8 cellular contexts compared by ENCODE assay signal in genomic region chr6:30529349-30529875, GRCh38. TPM values are rescaled to one million over a fixed set of nuclear protein-coding genes. Genes with fewer than 3 reads are reported as not detected.
A peak's percentile ranks its signal among the peaks of the same experiment; 100 is the strongest.
DNase-seq lines count a peak whose midpoint lies in the region; ATAC-seq, FAIRE-seq and TF ChIP-seq lines count a peak whose summit lies in the region.
"Not testable (repeated sequence)": the region's sequence is repeated elsewhere in the genome, so short reads cannot be mapped to it uniquely, and the experiment has no call there.

No MANE protein-coding gene starts in this region.

- peak; percentile 10 to 44; a peak in 1 of 4 replicates for TF ChIP-seq EP300 in GM12878 (IDR thresholded peaks at IDR 0.05; ENCODE audit: borderline replicate concordance in 1 of 2, control insufficient read depth in 1 of 2, low read depth in 2 of 2, low read length in 2 of 2)

- H3K9ac ChIP-seq in GM12878 (ENCODE audit: control insufficient read depth, insufficient read depth, low read length) = not testable (repeated sequence)

- H2AFZ ChIP-seq in GM12878 (ENCODE audit: control insufficient read depth, low read depth, low read length) = peak overlapping the region; percentile 22; the same call in 1 of the 2 replicates

- intact Hi-C loops in GM12878 (cut with micrococcal nuclease; ENCODE audit: unreplicated experiment) = loop anchor here (2.0 kb wide), 1 partner anchor 21 kb away; no protein-coding TSS in a partner anchor

- H3K27ac ChIP-seq in GM12878 (ENCODE audit: control insufficient read depth, insufficient read depth) = peak overlapping the region; percentile 80

- not testable (repeated sequence) for TF ChIP-seq CTCF in GM10248 (IDR thresholded peaks at IDR 0.05; ENCODE audit: control extremely low read depth, extremely low read depth, low read depth, missing control alignments); GM12878 (IDR thresholded peaks at IDR 0.05 in 2 of 3, conservative IDR thresholded peaks at IDR 0.05 in 1 of 3; ENCODE audit: control insufficient read depth in 2 of 3, extremely low read depth in 1 of 3, insufficient read depth in 1 of 3, low read depth in 3 of 3, low read length in 3 of 3); progenitor cell of endocrine pancreas (IDR thresholded peaks at IDR 0.05; ENCODE audit: unreplicated experiment)

- WGBS in GM12878 (ENCODE audit: insufficient coverage, insufficient replicate concordance, low lambda C conversion rate, missing lambda C conversion rate) = 41% methylated on average over 17 of the region's 17 CpGs

- H3K36me3 ChIP-seq in GM12878 (ENCODE audit: control insufficient read depth in 2 of 2, insufficient read depth in 2 of 2, low read length in 1 of 2) = not testable (repeated sequence)

- H3K36me3 Mint-ChIP-seq in progenitor cell of endocrine pancreas (ENCODE audit: insufficient read depth) = not testable (repeated sequence)

- POLR2A ChIA-PET in GM10248 (lab: Yijun Ruan, JAX) = interaction anchor here (0.8 to 1.7 kb wide), 5 partner anchors 10 to 39 kb away, joined by 3 to 12 read pairs (median 8); partner anchors contain the start of gene PRR3
- POLR2A ChIA-PET in GM12878 (lab: Charles Lee) = interaction anchor here (0.6 to 2.4 kb wide), 14 partner anchors 11 to 85 kb away, joined by 3 to 13 read pairs (median 4); no protein-coding TSS in a partner anchor

- not testable (repeated sequence) for H3K79me2 ChIP-seq in GM12878 (ENCODE audit: control insufficient read depth, insufficient read depth, low read length)

- in situ Hi-C loops in GM12878 (cut with MboI) = not testable (repeated sequence)

- H3K27ac Mint-ChIP-seq in progenitor cell of endocrine pancreas = peak overlapping the region; percentile 14
- peak overlapping the region; percentile 90 to 93 for H3K27ac Mint-ChIP-seq in stimulated activated naive CD8-positive, alpha-beta T cell treated with anti-CD3 and anti-CD28 coated beads, Interleukin-15, amount 100 ng/mL, for 72 hours

- not testable (repeated sequence) for H3K27me3 Mint-ChIP-seq in progenitor cell of endocrine pancreas; stimulated activated naive CD8-positive, alpha-beta T cell treated with anti-CD3 and anti-CD28 coated beads, Interleukin-15, amount 100 ng/mL, for 72 hours

- peak; percentile 49 for ATAC-seq in GM21367 (IDR thresholded peaks at IDR 0.05; ENCODE audit: unreplicated experiment)
- ATAC-seq in HG03432 (IDR thresholded peaks at IDR 0.05; ENCODE audit: unreplicated experiment) = peak; percentile 32
- peak; percentile 79 for ATAC-seq in GM12878
- peak; percentile 79 for ATAC-seq in stimulated activated naive CD8-positive, alpha-beta T cell treated with anti-CD3 and anti-CD28 coated beads, Interleukin-15, amount 100 ng/mL, for 72 hours

- CTCF ChIA-PET in GM10248 (lab: Yijun Ruan, JAX) = interaction anchor here (0.8 to 7.2 kb wide), 11 partner anchors 12 to 558 kb away, joined by 3 to 160 read pairs (median 6); no protein-coding TSS in a partner anchor
- CTCF ChIA-PET in GM12878 (lab: Yijun Ruan, JAX) = interaction anchor here (0.7 to 7.5 kb wide), 10 partner anchors 13 to 46 kb away, joined by 3 to 199 read pairs (median 8); no protein-coding TSS in a partner anchor

- SMC1A ChIA-PET in GM12878 (lab: Charles Lee; ENCODE audit: uncharacterized antibody, unreplicated experiment) = interaction anchor here (0.9 to 7.4 kb wide), 10 partner anchors 12 to 45 kb away, joined by 3 to 123 read pairs (median 10); no protein-coding TSS in a partner anchor

- TF ChIP-seq RAD21 in GM12878 (IDR thresholded peaks at IDR 0.05; ENCODE audit: insufficient read depth, low read depth, low read length) = not testable (repeated sequence)

- not testable (repeated sequence) for FAIRE-seq in GM12878 (lab: Jason Lieb, UNC)

- RAD21 ChIA-PET in GM12878 (lab: Charles Lee; ENCODE audit: unreplicated experiment) = interaction anchor here (0.6 to 5.2 kb wide), 14 partner anchors 11 to 384 kb away, joined by 3 to 77 read pairs (median 4); partner anchors contain the start of gene MRPS18B

- BruUV-seq in GM12878 (replicated peaks; lab: Mats Ljungman, UMichigan) = not testable (repeated sequence)

- H3K9me3 ChIP-seq in GM12878 (replicated peaks; ENCODE audit: control insufficient read depth, insufficient read depth, low read length) = not testable (repeated sequence)

- peak overlapping the region; percentile 59 for H3K4me2 ChIP-seq in GM12878 (ENCODE audit: control insufficient read depth, insufficient read depth)

- H3K4me1 Mint-ChIP-seq in progenitor cell of endocrine pancreas (ENCODE audit: low read depth) = not testable (repeated sequence)
- peaks cover 57% of the 10 kb centered on the region for H3K4me1 Mint-ChIP-seq in stimulated activated naive CD8-positive, alpha-beta T cell treated with anti-CD3 and anti-CD28 coated beads, Interleukin-15, amount 100 ng/mL, for 72 hours

- H3K4me3 ChIP-seq in GM12878 = not testable (repeated sequence)

- not testable (repeated sequence) for H3K4me3 Mint-ChIP-seq in progenitor cell of endocrine pancreas (ENCODE audit: low read depth)
- H3K4me3 Mint-ChIP-seq in stimulated activated naive CD8-positive, alpha-beta T cell treated with anti-CD3 and anti-CD28 coated beads, Interleukin-15, amount 100 ng/mL, for 72 hours = peak overlapping the region; percentile 24 to 52

- H3K27me3 ChIP-seq in GM12878 (replicated peaks in 1 of 2; ENCODE audit: control insufficient read depth in 2 of 2, insufficient read depth in 2 of 2, low read length in 1 of 2) = not testable (repeated sequence)

- DNase-seq in GM10248 (ENCODE audit: extremely low spot score) (peak; percentile 51), SIG-M5 treated with dmso at 0.1 percent for 504 hours (lab: John Stamatoyannopoulos, UW; ENCODE audit: unreplicated experiment) (peak; percentile 59), GM12878 (ENCODE audit: low read depth, low spot score) (peak; percentile 74)
- DNase-seq in activated CD8-positive, alpha-beta memory T cell treated with anti-CD3 and anti-CD28 coated beads, Interleukin-2, amount 50 U/mL, for 48 hours = peak; percentile 72
- DNase-seq in progenitor cell of endocrine pancreas (ENCODE audit: low spot score, unreplicated experiment) = not testable (repeated sequence)
- peak; percentile 46 to 61 for DNase-seq in stimulated activated naive CD8-positive, alpha-beta T cell treated with anti-CD3 and anti-CD28 coated beads, Interleukin-15, amount 100 ng/mL, for 72 hours

- H4K20me1 ChIP-seq in GM12878 (ENCODE audit: control insufficient read depth, insufficient read depth) = not testable (repeated sequence)

- not testable (repeated sequence) for H3K9me3 Mint-ChIP-seq in progenitor cell of endocrine pancreas (ENCODE audit: low read depth)
- peaks cover 4 to 24% of the 10 kb centered on the region in 2 donors for H3K9me3 Mint-ChIP-seq in stimulated activated naive CD8-positive, alpha-beta T cell treated with anti-CD3 and anti-CD28 coated beads, Interleukin-15, amount 100 ng/mL, for 72 hours

- peaks cover 33% of the 10 kb centered on the region for H3K4me1 ChIP-seq in GM12878 (ENCODE audit: control insufficient read depth, insufficient read depth, low read length)

- TF ChIP-seq POLR2A in GM12878 (IDR thresholded peaks at IDR 0.05; ENCODE audit: low read depth, low read length) = not testable (repeated sequence)

RNA-seq across cellular contexts. Expression of gene GNL1, which starts 26.9 kb away (rescaled TPM):
- 35.1 and 45.9 TPM in 2 replicates for total RNA-seq in GM12878 (2013; cell fraction: nucleolus; rRNA removed)
- total RNA-seq in GM12878 (2014; rRNA removed) (45.4 and 50.2 TPM in 2 replicates), GM12878 (2014; rRNA removed; fragmentation: Illumina TruSeq; extraction: Trizol) (30.6 and 30.7 TPM in 2 replicates), GM12878 (2021) (59.3 and 61.2 TPM in 2 replicates), progenitor cell of endocrine pancreas (75.2 and 81.9 TPM in 2 replicates)
- 16.8 TPM for polyA plus RNA-seq in GM12878 (2011; ENCODE audit: low read depth)
- polyA plus RNA-seq in GM12878 (2011; rRNA removed) (45.1 and 51.4 TPM in 2 replicates), GM12878 (2014; fragmentation: Illumina TruSeq; extraction: Trizol) (38.7 and 40.2 TPM in 2 replicates), GM12878 (2014; fragmentation: Nextera tagmentation; extraction: Ambion mirVana) (1 to 10 TPM in 1 of 2 experiments, under 1 TPM in 1; 0.18 to 1.4 TPM), GM12878 (2014; rRNA removed) (40.7 and 45.3 TPM in 2 replicates), GM12878 (2016; fragmentation: Nextera tagmentation; extraction: Ambion mirVana) (10 to 100 TPM; 50.6 to 64.5 TPM)
- 51.4 and 60.2 TPM in 2 replicates for polyA plus RNA-seq in GM12878 (2011; cell fraction: cytosol; rRNA removed)
- polyA plus RNA-seq in GM12878 (2011; cell fraction: nucleus; rRNA removed) = 56.1 and 63.3 TPM in 2 replicates
- 40.1 and 45.6 TPM in 2 replicates for polyA plus RNA-seq in GM12878 (2012)
- polyA minus RNA-seq in GM12878 (2011; rRNA and poly(A)+ RNA removed) = 29.0 and 43.8 TPM in 2 replicates
- polyA minus RNA-seq in GM12878 (2011; cell fraction: cytosol; rRNA and poly(A)+ RNA removed) = 16.2 and 17.4 TPM in 2 replicates
- 8.5 and 11.2 TPM in 2 replicates for polyA minus RNA-seq in GM12878 (2011; cell fraction: nucleus; rRNA and poly(A)+ RNA removed)

RNA-seq across cellular contexts. Expression of gene PRR3, which starts 27.7 kb away (rescaled TPM):
- 29.1 and 31.4 TPM in 2 replicates for total RNA-seq in GM12878 (2013; cell fraction: nucleolus; rRNA removed)
- total RNA-seq in GM12878 (2014; rRNA removed) (20.0 and 22.7 TPM in 2 replicates), GM12878 (2014; rRNA removed; fragmentation: Illumina TruSeq; extraction: Trizol) (18.5 and 19.2 TPM in 2 replicates), GM12878 (2021) (19.5 and 20.2 TPM in 2 replicates), progenitor cell of endocrine pancreas (16.6 and 19.7 TPM in 2 replicates)
- 7.4 TPM for polyA plus RNA-seq in GM12878 (2011; ENCODE audit: low read depth)
- polyA plus RNA-seq in GM12878 (2011; rRNA removed) (15.7 and 22.9 TPM in 2 replicates), GM12878 (2014; fragmentation: Illumina TruSeq; extraction: Trizol) (38.2 and 44.6 TPM in 2 replicates), GM12878 (2014; fragmentation: Nextera tagmentation; extraction: Ambion mirVana) (10 to 100 TPM; 14.0 to 16.3 TPM), GM12878 (2014; rRNA removed) (28.5 and 28.8 TPM in 2 replicates), GM12878 (2016; fragmentation: Nextera tagmentation; extraction: Ambion mirVana) (10 to 100 TPM; 18.4 to 20.8 TPM)
- 23.3 and 27.6 TPM in 2 replicates for polyA plus RNA-seq in GM12878 (2011; cell fraction: cytosol; rRNA removed)
- polyA plus RNA-seq in GM12878 (2011; cell fraction: nucleus; rRNA removed) = 19.7 and 20.5 TPM in 2 replicates
- 11.9 and 14.0 TPM in 2 replicates for polyA plus RNA-seq in GM12878 (2012)
- 19.4 and 23.9 TPM in 2 replicates for polyA minus RNA-seq in GM12878 (2011; rRNA and poly(A)+ RNA removed)
- 4.7 and 5.3 TPM in 2 replicates for polyA minus RNA-seq in GM12878 (2011; cell fraction: cytosol; rRNA and poly(A)+ RNA removed)
- 7.4 and 13.3 TPM in 2 replicates for polyA minus RNA-seq in GM12878 (2011; cell fraction: nucleus; rRNA and poly(A)+ RNA removed)

RNA-seq across cellular contexts. Expression of gene HLA-E, which starts 40.1 kb away (rescaled TPM):
- 370 and 377 TPM in 2 replicates for total RNA-seq in GM12878 (2013; cell fraction: nucleolus; rRNA removed)
- 483 and 499 TPM in 2 replicates for total RNA-seq in GM12878 (2014; rRNA removed)
- total RNA-seq in GM12878 (2014; rRNA removed; fragmentation: Illumina TruSeq; extraction: Trizol) = 262 and 265 TPM in 2 replicates
- total RNA-seq in GM12878 (2021) = 390 and 409 TPM in 2 replicates
- 300 TPM for polyA plus RNA-seq in GM12878 (2011; ENCODE audit: low read depth)
- 259 and 321 TPM in 2 replicates for polyA plus RNA-seq in GM12878 (2011; rRNA removed)
- 371 and 460 TPM in 2 replicates for polyA plus RNA-seq in GM12878 (2011; cell fraction: cytosol; rRNA removed)
- polyA plus RNA-seq in GM12878 (2011; cell fraction: nucleus; rRNA removed) = 254 and 282 TPM in 2 replicates
- polyA plus RNA-seq in GM12878 (2012) = 497 and 532 TPM in 2 replicates
- polyA plus RNA-seq in GM12878 (2014; fragmentation: Illumina TruSeq; extraction: Trizol) = 157 and 256 TPM in 2 replicates
- polyA plus RNA-seq in GM12878 (2014; fragmentation: Nextera tagmentation; extraction: Ambion mirVana) = 10 to 100 TPM; 35.1 to 62.3 TPM
- 480 and 510 TPM in 2 replicates for polyA plus RNA-seq in GM12878 (2014; rRNA removed)
- polyA plus RNA-seq in GM12878 (2016; fragmentation: Nextera tagmentation; extraction: Ambion mirVana) = 100 to 1,000 TPM; 251 to 272 TPM
- polyA minus RNA-seq in GM12878 (2011; rRNA and poly(A)+ RNA removed) = 217 and 352 TPM in 2 replicates
- 109 and 129 TPM in 2 replicates for polyA minus RNA-seq in GM12878 (2011; cell fraction: cytosol; rRNA and poly(A)+ RNA removed)
- 98.8 and 156 TPM in 2 replicates for polyA minus RNA-seq in GM12878 (2011; cell fraction: nucleus; rRNA and poly(A)+ RNA removed)
- 27.6 and 28.4 TPM in 2 replicates for total RNA-seq in progenitor cell of endocrine pancreas

RNA-seq across cellular contexts. Expression of gene ABCF1, which starts 41.8 kb away (rescaled TPM):
- 19.3 and 20.7 TPM in 2 replicates for total RNA-seq in GM12878 (2013; cell fraction: nucleolus; rRNA removed)
- 55.2 and 55.3 TPM in 2 replicates for total RNA-seq in GM12878 (2014; rRNA removed)
- 57.4 and 63.4 TPM in 2 replicates for total RNA-seq in GM12878 (2014; rRNA removed; fragmentation: Illumina TruSeq; extraction: Trizol)
- 65.8 and 74.7 TPM in 2 replicates for total RNA-seq in GM12878 (2021)
- 29.1 TPM for polyA plus RNA-seq in GM12878 (2011; ENCODE audit: low read depth)
- 21.8 and 34.6 TPM in 2 replicates for polyA plus RNA-seq in GM12878 (2011; rRNA removed)
- 52.2 and 54.0 TPM in 2 replicates for polyA plus RNA-seq in GM12878 (2011; cell fraction: cytosol; rRNA removed)
- 69.8 and 87.7 TPM in 2 replicates for polyA plus RNA-seq in GM12878 (2011; cell fraction: nucleus; rRNA removed)
- polyA plus RNA-seq in GM12878 (2012) = 43.7 and 48.6 TPM in 2 replicates
- polyA plus RNA-seq in GM12878 (2014; fragmentation: Illumina TruSeq; extraction: Trizol) = 68.4 and 79.6 TPM in 2 replicates
- 10 to 100 TPM; 21.3 to 26.1 TPM for polyA plus RNA-seq in GM12878 (2014; fragmentation: Nextera tagmentation; extraction: Ambion mirVana)
- 45.6 and 49.9 TPM in 2 replicates for polyA plus RNA-seq in GM12878 (2014; rRNA removed)
- polyA plus RNA-seq in GM12878 (2016; fragmentation: Nextera tagmentation; extraction: Ambion mirVana) = 10 to 100 TPM; 56.5 to 62.3 TPM
- polyA minus RNA-seq in GM12878 (2011; rRNA and poly(A)+ RNA removed) = 63.1 and 67.0 TPM in 2 replicates
- polyA minus RNA-seq in GM12878 (2011; cell fraction: cytosol; rRNA and poly(A)+ RNA removed) = 27.0 and 42.0 TPM in 2 replicates
- polyA minus RNA-seq in GM12878 (2011; cell fraction: nucleus; rRNA and poly(A)+ RNA removed) = 15.8 and 43.3 TPM in 2 replicates
- total RNA-seq in progenitor cell of endocrine pancreas = 72.0 and 78.7 TPM in 2 replicates
